In the genomic region with DNA sequence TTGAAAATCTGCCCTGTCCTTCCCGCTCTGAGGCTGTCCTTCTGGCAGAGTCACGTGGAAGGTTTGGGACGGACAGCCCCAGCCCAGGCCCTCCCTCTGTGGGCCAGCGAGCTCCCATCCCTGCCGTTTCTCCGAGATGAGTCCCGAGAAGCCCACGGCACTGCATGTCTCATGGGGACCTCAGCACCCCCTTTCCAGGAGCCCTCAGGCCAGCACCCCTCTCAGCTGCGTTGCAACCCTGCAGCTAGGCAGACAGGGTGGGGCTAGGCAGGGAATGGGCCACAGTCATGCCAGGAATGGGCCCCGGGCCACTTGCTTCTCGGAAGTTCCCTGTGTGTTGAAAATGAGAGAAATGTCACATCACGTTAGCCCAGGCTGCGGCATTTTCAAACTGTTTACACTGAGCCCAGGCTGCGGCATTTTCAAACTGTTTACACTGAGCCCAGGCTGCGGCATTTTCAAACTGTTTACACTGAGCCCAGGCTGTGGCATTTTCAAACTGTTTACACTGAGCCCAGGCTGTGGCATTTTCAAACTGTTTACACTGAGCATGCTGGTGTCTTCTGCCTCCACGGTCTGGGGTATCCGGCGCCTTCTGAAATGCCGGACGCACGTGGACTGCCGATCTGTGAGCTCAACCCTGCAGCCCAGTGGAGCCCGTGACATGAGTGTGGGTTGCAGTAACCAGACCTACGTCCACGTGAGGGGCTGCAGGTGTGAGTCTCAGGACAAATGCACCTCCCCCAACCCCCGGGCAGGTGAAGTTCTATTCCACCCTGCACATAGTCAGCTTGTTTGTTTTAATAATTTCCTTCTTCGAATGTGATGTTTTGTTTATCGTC, we compare ENCODE assay signal across 13 cellular contexts. TPM values are rescaled to one million over a fixed set of nuclear protein-coding genes. Genes with fewer than 3 reads are reported as not detected.
DNase-seq lines count a peak whose midpoint lies in the region; ATAC-seq and TF ChIP-seq lines count a peak whose summit lies in the region.
"Had no signal": no experiment of that assay in that cellular context is flagged by ENCODE, and none has a peak within 500 bp of the region (broad histone marks: within the 10 kb centered on the region; RNA-seq: fewer than 3 reads in every experiment).

No MANE protein-coding gene starts in this region.

- H3K9me3 ChIP-seq in mucosa of descending colon, result no peaks in the 10 kb centered on the region
- no peaks in the 10 kb centered on the region for H3K9me3 ChIP-seq in tibial artery
- H3K9me3 ChIP-seq: neutrophil had no signal

- H3K27ac ChIP-seq in epithelial cell of prostate (no peak overlapping the region), tibial artery (peak overlapping the region; percentile 88 to 92)
- H3K27ac ChIP-seq: neutrophil had no signal

- intact Hi-C loops in mucosa of descending colon (cut with DNase I, micrococcal nuclease) (no loop called here), tibial artery (cut with DNase I; ENCODE audit: low total_unique reads) (loop anchor here (5.0 kb wide), 1 partner anchor 43 kb away; a partner anchor contains a TSS)

- H3K4me1 ChIP-seq in mucosa of descending colon (ENCODE audit: low read depth) (peaks cover 2% of the 10 kb centered on the region), tibial artery (peaks cover 9 to 66% (median 65%) of the 10 kb centered on the region in 4 donors)

- H3K4me3 ChIP-seq in mucosa of descending colon, result no peak overlapping the region
- peak overlapping the region; percentile 28 to 43 for H3K4me3 ChIP-seq in tibial artery

- no peaks in the 10 kb centered on the region for H3K27me3 ChIP-seq in tibial artery
- H3K27me3 ChIP-seq: neutrophil had no signal

- DNase-seq in M059J (ENCODE audit: low read depth), result peak; percentile 75
- peak; percentile 8 for DNase-seq in epithelial cell of prostate (ENCODE audit: low read depth, low spot score)
- DNase-seq in mucosa of descending colon, result peak in 2 of 3 donors; percentile 32 to 43
- peak; percentile 75 to 89 for DNase-seq in tibial artery
- DNase-seq in NCI-H1417 (lab: John Stamatoyannopoulos, UW), result no peak
- DNase-seq in NCI-H1930 (lab: John Stamatoyannopoulos, UW), result no peak
- DNase-seq: activated T-cell treated with anti-CD3 and anti-CD28 coated beads, Interleukin-2, amount 50 U/mL, for 72 hours; NCI-H1436 treated with DMSO at 0.1 percent for 48 hours had no signal

- ATAC-seq in mucosa of descending colon (peak; percentile 67), GM21576 (IDR thresholded peaks at IDR 0.05; ENCODE audit: unreplicated experiment) (no peak), HG03045 (IDR thresholded peaks at IDR 0.05; ENCODE audit: unreplicated experiment) (no peak)
- ATAC-seq: activated T-cell treated with anti-CD3 and anti-CD28 coated beads, Interleukin-2, amount 50 U/mL, for 72 hours; stimulated activated memory B cell treated with anti-CD40 and anti-IgM and Interleukin-4, amounts not matched to agents 10 μg/mL and 1 μg/mL and 100 μg/mL, for 72 hours had no signal

- H3K36me3 ChIP-seq in mucosa of descending colon (ENCODE audit: low read depth) (no peaks in the 10 kb centered on the region), tibial artery (no peaks in the 10 kb centered on the region)
- H3K36me3 ChIP-seq: neutrophil had no signal

- TF ChIP-seq CTCF in mucosa of descending colon (IDR thresholded peaks at IDR 0.05) (no peak), tibial artery (IDR thresholded peaks at IDR 0.05) (no peak)

RNA-seq across cellular contexts. Expression of a gene that starts 42.6 kb away (rescaled TPM):
- total RNA-seq in M059J (2014; rRNA removed; shearing (Covaris generic)), result 143 and 300 TPM in 2 replicates
- total RNA-seq in mucosa of descending colon, result 10 to 100 TPM; 20.7 to 47.7 (median 26.5) TPM

RNA-seq across cellular contexts. Expression of a gene that starts 55.0 kb away (rescaled TPM):
- total RNA-seq in M059J (2014; rRNA removed; shearing (Covaris generic)), result not detected in 2 replicates
- total RNA-seq in mucosa of descending colon, result under 1 TPM in 1 of 3 donors, not detected in 2; 0.43 TPM
- total RNA-seq: activated T-cell treated with anti-CD3 and anti-CD28 coated beads, Interleukin-2, amount 50 U/mL, for 72 hours; Daoy had no signal

Comparison
In these comparisons a context has a peak if more than half of its experiments do, and no peak if none do; other contexts are left out.
1. DNase-seq: peak in M059J (single experiment), epithelial cell of prostate (single experiment), mucosa of descending colon (2 of 3) and tibial artery (2 of 2); none in NCI-H1417 (0 of 3) and NCI-H1930 (0 of 2).